ENCODE assay signal across 8 cellular contexts in genomic region chr1:65075123-65075976, GRCh38.
DNase-seq lines count a peak whose midpoint lies in the region; ATAC-seq and TF ChIP-seq lines count a peak whose summit lies in the region.

No MANE protein-coding gene starts in this region.

- peaks cover 0 to 3% (median 0%) of the 10 kb centered on the region in 7 donors for H3K9me3 Mint-ChIP-seq in CD14-positive monocyte
- no peaks in the 10 kb centered on the region for H3K9me3 Mint-ChIP-seq in activated CD8-positive, alpha-beta memory T cell treated with anti-CD3 and anti-CD28 coated beads, Interleukin-2, amount 10 ng/mL, durations not matched to agents 7 days and 5 days (ENCODE audit: low read depth)
- no peaks in the 10 kb centered on the region for H3K9me3 Mint-ChIP-seq in nephron progenitor cell

- peak; percentile 77 for TF ChIP-seq CTCF in CD14-positive monocyte (IDR thresholded peaks at IDR 0.05)
- peak; percentile 64 for TF ChIP-seq CTCF in nephron progenitor cell (IDR thresholded peaks at IDR 0.05)
- peak; percentile 67 to 76 (median 72) for TF ChIP-seq CTCF in transverse colon (IDR thresholded peaks at IDR 0.05)

- H3K4me1 ChIP-seq in transverse colon, result no peaks in the 10 kb centered on the region

- peaks cover 25% of the 10 kb centered on the region for H3K4me1 Mint-ChIP-seq in CD14-positive monocyte
- H3K4me1 Mint-ChIP-seq in activated CD8-positive, alpha-beta memory T cell treated with anti-CD3 and anti-CD28 coated beads, Interleukin-2, amount 10 ng/mL, durations not matched to agents 7 days and 5 days, result peaks cover 11% of the 10 kb centered on the region
- H3K4me1 Mint-ChIP-seq in nephron progenitor cell, result no peaks in the 10 kb centered on the region

- no peaks in the 10 kb centered on the region for H3K27me3 ChIP-seq in transverse colon

- H3K36me3 ChIP-seq in transverse colon, result no peaks in the 10 kb centered on the region

- CTCF ChIA-PET in activated CD8-positive, alpha-beta memory T cell treated with anti-CD3 and anti-CD28 coated beads, Interleukin-2, amount 10 ng/mL, durations not matched to agents 7 days and 5 days (lab: Charles Lee), result interaction anchor here (0.5 to 7.6 kb wide), 28 partner anchors 11 to 807 kb away, joined by 3 to 83 read pairs (median 4); no protein-coding TSS in a partner anchor

- H3K27ac ChIP-seq in transverse colon, result no peak overlapping the region

- H3K36me3 Mint-ChIP-seq in CD14-positive monocyte, result peaks cover 0 to 1% of the 10 kb centered on the region in 2 donors
- no peaks in the 10 kb centered on the region for H3K36me3 Mint-ChIP-seq in activated CD8-positive, alpha-beta memory T cell treated with anti-CD3 and anti-CD28 coated beads, Interleukin-2, amount 10 ng/mL, durations not matched to agents 7 days and 5 days
- H3K36me3 Mint-ChIP-seq in nephron progenitor cell (ENCODE audit: low read depth), result no peaks in the 10 kb centered on the region

- intact Hi-C loops in CD14-positive monocyte (cut with micrococcal nuclease), result no loop called here
- intact Hi-C loops in transverse colon (cut with DNase I; ENCODE audit: low total_unique reads), result loop anchor here (2.0 kb wide), 1 partner anchor 75 kb away; no protein-coding TSS in a partner anchor

- H3K9me3 ChIP-seq in transverse colon, result no peaks in the 10 kb centered on the region

- no peak overlapping the region for H3K4me3 ChIP-seq in transverse colon

- H3K4me3 Mint-ChIP-seq in CD14-positive monocyte, result no peak overlapping the region
- no peak overlapping the region for H3K4me3 Mint-ChIP-seq in activated CD8-positive, alpha-beta memory T cell treated with anti-CD3 and anti-CD28 coated beads, Interleukin-2, amount 10 ng/mL, durations not matched to agents 7 days and 5 days
- no peak overlapping the region for H3K4me3 Mint-ChIP-seq in nephron progenitor cell

- WGBS in transverse colon (ENCODE audit: low coverage in 1 of 2), 2 donors, result 48 to 50% methylated on average over 4 to 6 of the region's 6 CpGs

- TF ChIP-seq POLR2A in erythroblast (IDR thresholded peaks at IDR 0.05; ENCODE audit: low read length) (no peak), transverse colon (IDR thresholded peaks at IDR 0.05) (no peak)

- in situ Hi-C loops in transverse colon (cut with MboI; ENCODE audit: low pct_ligation_motif_present in 1 of 4, low pct_unique_long_range_greater_than_20kb in 1 of 4, low sequenced_read_pairs in 3 of 4), result loop anchor here in 2 of 4 donors (10.0 to 25.0 kb wide), 3 partner anchors 211 to 337 kb away; partner anchors contain the start of genes LEPR (in 1 of the 2) and LEPROT (in 1 of the 2)

- no peaks in the 10 kb centered on the region for H3K27me3 Mint-ChIP-seq in CD14-positive monocyte (ENCODE audit: low read depth in 3 of 3)
- H3K27me3 Mint-ChIP-seq in activated CD8-positive, alpha-beta memory T cell treated with anti-CD3 and anti-CD28 coated beads, Interleukin-2, amount 10 ng/mL, durations not matched to agents 7 days and 5 days, result peaks cover 8% of the 10 kb centered on the region
- H3K27me3 Mint-ChIP-seq in nephron progenitor cell (ENCODE audit: low read depth, poor library complexity), result peaks cover 16% of the 10 kb centered on the region

- no peak for TF ChIP-seq EP300 in transverse colon (IDR thresholded peaks at IDR 0.05; ENCODE audit: low read depth)

- peak; percentile 92 for ATAC-seq in GM19351 (IDR thresholded peaks at IDR 0.05; ENCODE audit: unreplicated experiment)
- peak; percentile 84 for ATAC-seq in HG03565 (IDR thresholded peaks at IDR 0.05; ENCODE audit: unreplicated experiment)
- peak; percentile 98 for ATAC-seq in activated CD8-positive, alpha-beta memory T cell treated with anti-CD3 and anti-CD28 coated beads, Interleukin-2, amount 10 ng/mL, durations not matched to agents 7 days and 5 days

- DNase-seq in CD14-positive monocyte (ENCODE audit: low spot score) (peak; percentile 64), NOMO-1 treated with DMSO at 0.1 percent for 48 hours (lab: John Stamatoyannopoulos, UW; ENCODE audit: unreplicated experiment) (peak; percentile 58), erythroblast (lab: John Stamatoyannopoulos, UW) (peak; percentile 78 to 87), nephron progenitor cell (peak; percentile 41), transverse colon (peak; percentile 63)
- peak; percentile 79 for DNase-seq in activated CD8-positive, alpha-beta memory T cell treated with anti-CD3 and anti-CD28 coated beads, Interleukin-2, amount 10 ng/mL, durations not matched to agents 7 days and 5 days

- H3K27ac Mint-ChIP-seq in CD14-positive monocyte (peak overlapping the region in 2 of 7 donors; percentile 14 to 38), nephron progenitor cell (no peak overlapping the region)
- H3K27ac Mint-ChIP-seq in activated CD8-positive, alpha-beta memory T cell treated with anti-CD3 and anti-CD28 coated beads, Interleukin-2, amount 10 ng/mL, durations not matched to agents 7 days and 5 days, result no peak overlapping the region
